ENCODE assay signal across 18 cellular contexts in genomic region chr6:126030045-126030444, GRCh38.
"Had no signal": no experiment of that assay in that cellular context is flagged by ENCODE, and none has a peak within 500 bp of the region (broad histone marks: within the 10 kb centered on the region; RNA-seq: fewer than 3 reads in every experiment).

No MANE protein-coding gene starts in this region.

- H3K4me1 ChIP-seq: pancreas had no signal

- H3K4me1 Mint-ChIP-seq: stimulated activated memory B cell treated with anti-CD40 and anti-IgM and Interleukin-4, amounts not matched to agents 10 μg/mL and 1 μg/mL and 100 μg/mL, for 72 hours had no signal

- H3K9me3 ChIP-seq: mucosa of descending colon, pancreas had no signal

- H3K27me3 Mint-ChIP-seq: activated CD4-positive, alpha-beta T cell treated with anti-CD3 and anti-CD28 coated beads, Interleukin-2, amount 10 ng/mL, durations not matched to agents 24 days and 14 days; activated naive CD8-positive, alpha-beta T cell treated with anti-CD3 and anti-CD28 coated beads for 36 hours; naive thymus-derived CD8-positive, alpha-beta T cell; stimulated activated memory B cell treated with anti-CD40 and anti-IgM and Interleukin-4, amounts not matched to agents 10 μg/mL and 1 μg/mL and 100 μg/mL, for 72 hours had no signal

- DNase-seq: activated CD4-positive, alpha-beta T cell treated with anti-CD3 and anti-CD28 coated beads, Interleukin-2, amount 10 ng/mL, durations not matched to agents 24 days and 14 days; activated CD4-positive, CD25-positive, alpha-beta regulatory T cell; activated CD8-positive, alpha-beta memory T cell treated with anti-CD3 and anti-CD28 coated beads, Interleukin-2, amount 50 U/mL, for 48 hours; activated CD8-positive, alpha-beta T cell treated with anti-CD3 and anti-CD28 coated beads, Interleukin-2, amount 10 ng/mL, durations not matched to agents 7 days and 5 days; activated gamma-delta T cell treated with Interleukin-2 at 50 U/mL for 16 hours; activated naive CD8-positive, alpha-beta T cell treated with anti-CD3 and anti-CD28 coated beads for 36 hours; activated T-cell treated with anti-CD3 and anti-CD28 coated beads, Interleukin-2, amount 50 U/mL, for 72 hours; amygdala; islet precursor cell; mammary epithelial cell; mucosa of descending colon; naive thymus-derived CD8-positive, alpha-beta T cell; pancreas; stimulated activated CD4-positive, alpha-beta T cell treated with anti-CD3 and anti-CD28 coated beads, Interleukin-12 subunit alpha, Interleukin-12 subunit beta, amount 100 ng/mL, for 4 hours; stimulated activated CD4-positive, alpha-beta T cell treated with anti-CD3 and anti-CD28 coated beads, Interleukin-2, amount 100 ng/mL, for 24 hours; SW 1271 had no signal

- H3K4me3 ChIP-seq: mucosa of descending colon, pancreas had no signal

- H3K27ac Mint-ChIP-seq: activated CD4-positive, alpha-beta T cell treated with anti-CD3 and anti-CD28 coated beads, Interleukin-2, amount 10 ng/mL, durations not matched to agents 24 days and 14 days; activated CD8-positive, alpha-beta T cell treated with anti-CD3 and anti-CD28 coated beads, Interleukin-2, amount 10 ng/mL, durations not matched to agents 7 days and 5 days; activated naive CD8-positive, alpha-beta T cell treated with anti-CD3 and anti-CD28 coated beads for 36 hours; activated T-cell treated with anti-CD3 and anti-CD28 coated beads, Interleukin-2, amount 50 U/mL, for 72 hours; naive thymus-derived CD8-positive, alpha-beta T cell; stimulated activated memory B cell treated with anti-CD40 and anti-IgM and Interleukin-4, amounts not matched to agents 10 μg/mL and 1 μg/mL and 100 μg/mL, for 72 hours; T-helper 2 cell treated with Interferon-gamma antibody and Interleukin-4, amounts not matched to agents 5 μg/mL and 100 μg/mL, for 36 hours had no signal

- H3K9me3 Mint-ChIP-seq: activated CD4-positive, alpha-beta T cell treated with anti-CD3 and anti-CD28 coated beads, Interleukin-2, amount 10 ng/mL, durations not matched to agents 24 days and 14 days; activated naive CD8-positive, alpha-beta T cell treated with anti-CD3 and anti-CD28 coated beads for 36 hours; activated T-cell treated with anti-CD3 and anti-CD28 coated beads, Interleukin-2, amount 50 U/mL, for 72 hours; naive thymus-derived CD8-positive, alpha-beta T cell; stimulated activated memory B cell treated with anti-CD40 and anti-IgM and Interleukin-4, amounts not matched to agents 10 μg/mL and 1 μg/mL and 100 μg/mL, for 72 hours; T-helper 2 cell treated with Interferon-gamma antibody and Interleukin-4, amounts not matched to agents 5 μg/mL and 100 μg/mL, for 36 hours had no signal

- ATAC-seq: activated CD8-positive, alpha-beta T cell treated with anti-CD3 and anti-CD28 coated beads, Interleukin-2, amount 10 ng/mL, durations not matched to agents 7 days and 5 days; activated T-cell treated with anti-CD3 and anti-CD28 coated beads, Interleukin-2, amount 50 U/mL, for 72 hours; mucosa of descending colon; naive thymus-derived CD8-positive, alpha-beta T cell; stimulated activated memory B cell treated with anti-CD40 and anti-IgM and Interleukin-4, amounts not matched to agents 10 μg/mL and 1 μg/mL and 100 μg/mL, for 72 hours had no signal

- H3K4me3 Mint-ChIP-seq: activated CD4-positive, alpha-beta T cell treated with anti-CD3 and anti-CD28 coated beads, Interleukin-2, amount 10 ng/mL, durations not matched to agents 24 days and 14 days; activated CD8-positive, alpha-beta T cell treated with anti-CD3 and anti-CD28 coated beads, Interleukin-2, amount 10 ng/mL, durations not matched to agents 7 days and 5 days; activated naive CD8-positive, alpha-beta T cell treated with anti-CD3 and anti-CD28 coated beads for 36 hours; activated T-cell treated with anti-CD3 and anti-CD28 coated beads, Interleukin-2, amount 50 U/mL, for 72 hours; naive thymus-derived CD8-positive, alpha-beta T cell; stimulated activated memory B cell treated with anti-CD40 and anti-IgM and Interleukin-4, amounts not matched to agents 10 μg/mL and 1 μg/mL and 100 μg/mL, for 72 hours; T-helper 2 cell treated with Interferon-gamma antibody and Interleukin-4, amounts not matched to agents 5 μg/mL and 100 μg/mL, for 36 hours had no signal

- H3K27me3 ChIP-seq: pancreas had no signal

- H3K27ac ChIP-seq: pancreas had no signal
